In the genomic region with DNA sequence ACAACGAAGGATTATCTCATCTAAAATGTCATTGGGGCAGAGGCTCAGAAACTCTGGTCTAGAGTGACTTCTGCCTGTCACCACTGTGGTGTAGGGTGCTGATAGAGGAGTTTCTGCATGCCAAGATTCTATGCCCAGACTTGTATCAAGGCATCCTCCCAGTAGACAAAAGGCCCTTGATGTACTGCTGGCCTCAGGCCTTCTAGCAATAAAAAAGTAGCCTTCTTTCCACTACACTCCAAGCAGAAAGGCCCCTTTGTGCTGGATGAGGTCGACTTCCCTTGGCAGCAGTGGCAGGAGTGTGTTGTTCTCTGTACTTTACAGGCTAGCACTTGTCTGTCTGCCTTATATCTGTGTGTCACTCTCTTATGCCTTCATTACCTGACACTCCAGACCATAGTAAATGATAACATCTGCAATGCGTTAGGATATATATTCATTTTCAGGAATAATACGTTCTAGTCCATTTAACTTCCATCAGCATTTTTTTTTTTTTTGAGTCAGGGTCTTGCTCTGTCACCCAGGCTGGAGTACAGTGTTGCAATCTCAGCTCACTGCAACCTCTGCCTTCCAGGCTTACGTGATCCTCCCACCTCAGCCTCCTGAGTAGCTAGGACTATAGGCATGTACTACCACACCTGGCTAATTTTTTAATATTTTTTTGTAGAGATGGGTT, we compare ENCODE assay signal across 13 cellular contexts. TPM values are rescaled to one million over a fixed set of nuclear protein-coding genes. Genes with fewer than 3 reads are reported as not detected.
A peak's percentile ranks its signal among the peaks of the same experiment; 100 is the strongest.
DNase-seq lines count a peak whose midpoint lies in the region; ATAC-seq and TF ChIP-seq lines count a peak whose summit lies in the region.
"Had no signal": no experiment of that assay in that cellular context is flagged by ENCODE, and none has a peak within 500 bp of the region (broad histone marks: within the 10 kb centered on the region; RNA-seq: fewer than 3 reads in every experiment).

No MANE protein-coding gene starts in this region.

- peaks cover 2% of the 10 kb centered on the region for H3K9me3 Mint-ChIP-seq in activated CD4-positive, alpha-beta T cell treated with anti-CD3 and anti-CD28 coated beads, Interleukin-2, amount 10 ng/mL, durations not matched to agents 7 days and 5 days
- no peaks in the 10 kb centered on the region for H3K9me3 Mint-ChIP-seq in activated CD4-positive, alpha-beta T cell treated with anti-CD3 and anti-CD28 coated beads, Interleukin-2, amount 10 ng/mL, durations not matched to agents 24 days and 14 days
- no peaks in the 10 kb centered on the region for H3K9me3 Mint-ChIP-seq in brain
- H3K9me3 Mint-ChIP-seq in stimulated activated naive B cell treated with anti-CD40 and anti-IgM and Interleukin-4, amounts not matched to agents 10 μg/mL and 1 μg/mL and 100 μg/mL, for 72 hours = no peaks in the 10 kb centered on the region
- H3K9me3 Mint-ChIP-seq: IgD-negative memory B cell had no signal

- peaks cover 11% of the 10 kb centered on the region for H3K4me1 Mint-ChIP-seq in activated CD4-positive, alpha-beta T cell treated with anti-CD3 and anti-CD28 coated beads, Interleukin-2, amount 10 ng/mL, durations not matched to agents 7 days and 5 days
- peaks cover 19% of the 10 kb centered on the region for H3K4me1 Mint-ChIP-seq in activated CD4-positive, alpha-beta T cell treated with anti-CD3 and anti-CD28 coated beads, Interleukin-2, amount 10 ng/mL, durations not matched to agents 24 days and 14 days
- peaks cover 17% of the 10 kb centered on the region for H3K4me1 Mint-ChIP-seq in brain
- H3K4me1 Mint-ChIP-seq in stimulated activated naive B cell treated with anti-CD40 and anti-IgM and Interleukin-4, amounts not matched to agents 10 μg/mL and 1 μg/mL and 100 μg/mL, for 72 hours = peaks cover 18 to 32% of the 10 kb centered on the region in 2 donors

- CTCF ChIA-PET in activated CD4-positive, alpha-beta T cell treated with anti-CD3 and anti-CD28 coated beads, Interleukin-2, amount 10 ng/mL, durations not matched to agents 7 days and 5 days (lab: Charles Lee) = interaction anchor here (0.7 to 1.5 kb wide), 2 partner anchors 13 to 18 kb away, joined by 3 read pairs; no protein-coding TSS in a partner anchor

- no peak for DNase-seq in activated CD4-positive, alpha-beta T cell treated with anti-CD3 and anti-CD28 coated beads, Interleukin-2, amount 10 ng/mL, durations not matched to agents 7 days and 5 days
- no peak for DNase-seq in activated CD4-positive, alpha-beta T cell treated with anti-CD3 and anti-CD28 coated beads, Interleukin-2, amount 10 ng/mL, durations not matched to agents 24 days and 14 days
- peak; percentile 91 for DNase-seq in islet precursor cell
- DNase-seq in stimulated activated naive B cell treated with anti-CD40 and anti-IgM and Interleukin-4, amounts not matched to agents 10 μg/mL and 1 μg/mL and 100 μg/mL, for 72 hours = no peak
- DNase-seq in mucosa of gallbladder (ENCODE audit: low spot score) = no peak
- no peak for DNase-seq in DMS153 (lab: John Stamatoyannopoulos, UW)
- DNase-seq: activated CD4-positive, alpha-beta T cell treated with anti-CD3 and anti-CD28 coated beads, Interleukin-2, amount 50 U/mL, for 4 hours; activated naive CD8-positive, alpha-beta T cell treated with anti-CD3 and anti-CD28 coated beads, Interleukin-2, amount 10 ng/mL, durations not matched to agents 7 days and 5 days; GF-D8; NCI-H2171 treated with DMSO at 0.1 percent for 48 hours had no signal

- peak overlapping the region; percentile 44 for H3K27ac Mint-ChIP-seq in activated CD4-positive, alpha-beta T cell treated with anti-CD3 and anti-CD28 coated beads, Interleukin-2, amount 10 ng/mL, durations not matched to agents 7 days and 5 days
- H3K27ac Mint-ChIP-seq in activated CD4-positive, alpha-beta T cell treated with anti-CD3 and anti-CD28 coated beads, Interleukin-2, amount 10 ng/mL, durations not matched to agents 24 days and 14 days = no peak overlapping the region
- H3K27ac Mint-ChIP-seq in brain = peak overlapping the region in 4 of 5 experiments; percentile 6 to 73 (median 46)
- peak overlapping the region; percentile 31 for H3K27ac Mint-ChIP-seq in stimulated activated naive B cell treated with anti-CD40 and anti-IgM and Interleukin-4, amounts not matched to agents 10 μg/mL and 1 μg/mL and 100 μg/mL, for 72 hours
- H3K27ac Mint-ChIP-seq: activated naive CD8-positive, alpha-beta T cell treated with anti-CD3 and anti-CD28 coated beads, Interleukin-2, amount 10 ng/mL, durations not matched to agents 7 days and 5 days had no signal

- no peak for TF ChIP-seq CTCF in brain (conservative IDR thresholded peaks at IDR 0.05)

- intact Hi-C loops in activated CD4-positive, alpha-beta T cell treated with anti-CD3 and anti-CD28 coated beads, Interleukin-2, amount 10 ng/mL, durations not matched to agents 24 days and 14 days (cut with micrococcal nuclease) = no loop called here

- POLR2A ChIA-PET in activated CD4-positive, alpha-beta T cell treated with anti-CD3 and anti-CD28 coated beads, Interleukin-2, amount 10 ng/mL, durations not matched to agents 7 days and 5 days (lab: Charles Lee) = no interaction called here

- no peak overlapping the region for H3K4me3 Mint-ChIP-seq in activated CD4-positive, alpha-beta T cell treated with anti-CD3 and anti-CD28 coated beads, Interleukin-2, amount 10 ng/mL, durations not matched to agents 7 days and 5 days
- no peak overlapping the region for H3K4me3 Mint-ChIP-seq in activated CD4-positive, alpha-beta T cell treated with anti-CD3 and anti-CD28 coated beads, Interleukin-2, amount 10 ng/mL, durations not matched to agents 24 days and 14 days
- no peak overlapping the region for H3K4me3 Mint-ChIP-seq in brain
- no peak overlapping the region for H3K4me3 Mint-ChIP-seq in stimulated activated naive B cell treated with anti-CD40 and anti-IgM and Interleukin-4, amounts not matched to agents 10 μg/mL and 1 μg/mL and 100 μg/mL, for 72 hours
- H3K4me3 Mint-ChIP-seq: activated naive CD8-positive, alpha-beta T cell treated with anti-CD3 and anti-CD28 coated beads, Interleukin-2, amount 10 ng/mL, durations not matched to agents 7 days and 5 days; IgD-negative memory B cell had no signal

- H3K36me3 Mint-ChIP-seq in activated CD4-positive, alpha-beta T cell treated with anti-CD3 and anti-CD28 coated beads, Interleukin-2, amount 10 ng/mL, durations not matched to agents 7 days and 5 days (ENCODE audit: low read depth) = peaks cover 27% of the 10 kb centered on the region
- peaks cover 25% of the 10 kb centered on the region for H3K36me3 Mint-ChIP-seq in activated CD4-positive, alpha-beta T cell treated with anti-CD3 and anti-CD28 coated beads, Interleukin-2, amount 10 ng/mL, durations not matched to agents 24 days and 14 days (ENCODE audit: low read depth)
- H3K36me3 Mint-ChIP-seq in brain = no peaks in the 10 kb centered on the region
- H3K36me3 Mint-ChIP-seq in stimulated activated naive B cell treated with anti-CD40 and anti-IgM and Interleukin-4, amounts not matched to agents 10 μg/mL and 1 μg/mL and 100 μg/mL, for 72 hours = peaks cover 5 to 20% of the 10 kb centered on the region in 2 donors

- no peak for ATAC-seq in stimulated activated naive B cell treated with anti-CD40 and anti-IgM and Interleukin-4, amounts not matched to agents 10 μg/mL and 1 μg/mL and 100 μg/mL, for 72 hours (replicated peaks)
- ATAC-seq in GM18498 (IDR thresholded peaks at IDR 0.05; ENCODE audit: unreplicated experiment) = no peak

- no peaks in the 10 kb centered on the region for H3K27me3 Mint-ChIP-seq in activated CD4-positive, alpha-beta T cell treated with anti-CD3 and anti-CD28 coated beads, Interleukin-2, amount 10 ng/mL, durations not matched to agents 7 days and 5 days
- H3K27me3 Mint-ChIP-seq in activated CD4-positive, alpha-beta T cell treated with anti-CD3 and anti-CD28 coated beads, Interleukin-2, amount 10 ng/mL, durations not matched to agents 24 days and 14 days = no peaks in the 10 kb centered on the region
- H3K27me3 Mint-ChIP-seq in brain = peaks cover 3% of the 10 kb centered on the region
- no peaks in the 10 kb centered on the region for H3K27me3 Mint-ChIP-seq in stimulated activated naive B cell treated with anti-CD40 and anti-IgM and Interleukin-4, amounts not matched to agents 10 μg/mL and 1 μg/mL and 100 μg/mL, for 72 hours
- H3K27me3 Mint-ChIP-seq: activated naive CD8-positive, alpha-beta T cell treated with anti-CD3 and anti-CD28 coated beads, Interleukin-2, amount 10 ng/mL, durations not matched to agents 7 days and 5 days; IgD-negative memory B cell had no signal

RNA-seq across cellular contexts. Expression of gene RRM1, which starts 49.5 kb away (rescaled TPM):
- 100 to 1,000 TPM; 177 to 236 TPM for total RNA-seq in activated CD4-positive, alpha-beta T cell treated with anti-CD3 and anti-CD28 coated beads, Interleukin-2, amount 10 ng/mL, durations not matched to agents 7 days and 5 days
- total RNA-seq in activated CD4-positive, alpha-beta T cell treated with anti-CD3 and anti-CD28 coated beads, Interleukin-2, amount 10 ng/mL, durations not matched to agents 24 days and 14 days = 166 and 184 TPM in 2 replicates
- 77.2 TPM for polyA plus RNA-seq in brain (ENCODE audit: insufficient read depth, low read depth, low replicate concordance)
- total RNA-seq in mucosa of gallbladder = 34.6 TPM
